Comparison of ENCODE assay signal across 16 cellular contexts in the genomic region with DNA sequence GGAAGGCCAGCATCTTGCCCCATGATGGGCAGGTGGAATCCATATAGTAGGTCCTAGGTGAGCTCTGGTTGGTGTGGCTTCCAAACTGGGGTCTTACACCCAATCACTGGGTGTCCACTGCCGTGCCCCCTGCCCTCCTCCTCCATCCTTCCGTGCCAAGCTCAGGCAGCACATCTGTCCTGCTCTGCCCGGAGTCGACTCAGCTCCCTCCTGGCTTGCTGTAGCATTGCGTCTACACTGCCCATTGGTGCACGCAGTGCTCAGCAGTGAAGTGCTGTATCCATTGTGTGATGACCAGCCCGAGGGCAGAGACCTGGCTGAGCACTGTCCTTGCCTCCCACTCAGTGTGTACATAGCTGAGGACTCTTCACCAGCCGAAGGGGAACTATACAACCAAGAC.
DNase-seq lines count a peak whose midpoint lies in the region; ATAC-seq and TF ChIP-seq lines count a peak whose summit lies in the region.
"Had no signal": no experiment of that assay in that cellular context is flagged by ENCODE, and none has a peak within 500 bp of the region (broad histone marks: within the 10 kb centered on the region; RNA-seq: fewer than 3 reads in every experiment).

No MANE protein-coding gene starts in this region.

- no peak overlapping the region for H3K27ac Mint-ChIP-seq in activated naive CD4-positive, alpha-beta T cell treated with anti-CD3 and anti-CD28 coated beads, Interleukin-2, amount 10 ng/mL, durations not matched to agents 7 days and 5 days
- H3K27ac Mint-ChIP-seq: HFFc6 had no signal

- H3K27me3 Mint-ChIP-seq in activated naive CD4-positive, alpha-beta T cell treated with anti-CD3 and anti-CD28 coated beads, Interleukin-2, amount 10 ng/mL, durations not matched to agents 7 days and 5 days = no peaks in the 10 kb centered on the region

- H3K4me1 ChIP-seq in BE2C (peaks cover 5% of the 10 kb centered on the region), osteoblast (ENCODE audit: insufficient read depth, low read length) (peaks cover 32% of the 10 kb centered on the region)
- H3K4me1 ChIP-seq: A549 had no signal

- DNase-seq in BE2C = no peak
- peak; percentile 35 for DNase-seq in NCI-H146 treated with DMSO at 0.1 percent for 48 hours (lab: John Stamatoyannopoulos, UW; ENCODE audit: unreplicated experiment)
- DNase-seq in dorsolateral prefrontal cortex = no peak
- DNase-seq in osteoblast (ENCODE audit: insufficient read length, low spot score, missing footprints) = no peak
- no peak for DNase-seq in sciatic nerve (ENCODE audit: low spot score)
- DNase-seq in activated naive CD4-positive, alpha-beta T cell treated with anti-CD3 and anti-CD28 coated beads, Interleukin-2, amount 10 ng/mL, durations not matched to agents 7 days and 5 days = no peak
- no peak for DNase-seq in dedifferentiated amniotic fluid mesenchymal stem cell (ENCODE audit: extremely low spot score)
- DNase-seq: COR-L47, EL, HFFc6, MG63, NCI-H187, NCI-H226 had no signal

- intact Hi-C loops in dorsolateral prefrontal cortex (cut with DNase I) (loop anchor here (2.0 to 10.0 kb wide), 3 partner anchors 145 to 178 kb away; partner anchors contain the start of gene ADAM12 (in 1 of the 2)), sciatic nerve (cut with DNase I) (no loop called here)

- H3K36me3 ChIP-seq in BE2C (no peaks in the 10 kb centered on the region), osteoblast (ENCODE audit: insufficient read depth, low read length) (peaks cover 18% of the 10 kb centered on the region)
- H3K36me3 ChIP-seq: MG63 had no signal

- H3K27me3 ChIP-seq in BE2C (no peaks in the 10 kb centered on the region), dorsolateral prefrontal cortex (no peaks in the 10 kb centered on the region), osteoblast (ENCODE audit: insufficient read depth, low read length) (no peaks in the 10 kb centered on the region)
- H3K27me3 ChIP-seq: MG63 had no signal

- H3K27ac ChIP-seq in dorsolateral prefrontal cortex (peak overlapping the region in 55 of 59 donors; percentile 17 to 89 (median 76)), osteoblast (ENCODE audit: low read depth, low read length) (peak overlapping the region; percentile 30)
- H3K27ac ChIP-seq: A549, SK-N-MC had no signal

- no peak for ATAC-seq in sciatic nerve
- ATAC-seq: A549 had no signal

- no peak overlapping the region for H3K4me3 Mint-ChIP-seq in activated naive CD4-positive, alpha-beta T cell treated with anti-CD3 and anti-CD28 coated beads, Interleukin-2, amount 10 ng/mL, durations not matched to agents 7 days and 5 days
- H3K4me3 Mint-ChIP-seq: CD14-positive monocyte, HFFc6 had no signal

- peaks cover 14% of the 10 kb centered on the region for H3K9me3 Mint-ChIP-seq in activated naive CD4-positive, alpha-beta T cell treated with anti-CD3 and anti-CD28 coated beads, Interleukin-2, amount 10 ng/mL, durations not matched to agents 7 days and 5 days
- H3K9me3 Mint-ChIP-seq: HFFc6 had no signal

- no peaks in the 10 kb centered on the region for H4K20me1 ChIP-seq in osteoblast (ENCODE audit: insufficient read depth, low read length)

- CTCF ChIA-PET in activated naive CD4-positive, alpha-beta T cell treated with anti-CD3 and anti-CD28 coated beads, Interleukin-2, amount 10 ng/mL, durations not matched to agents 7 days and 5 days (lab: Charles Lee) = interaction anchor here (0.6 kb wide), 1 partner anchor 28 kb away, joined by 4 read pairs; no protein-coding TSS in a partner anchor

- H3K4me3 ChIP-seq in BE2C (ENCODE audit: low read depth, low read length) (no peak overlapping the region), dorsolateral prefrontal cortex (no peak overlapping the region), osteoblast (ENCODE audit: insufficient read depth, low read length) (no peak overlapping the region)
- H3K4me3 ChIP-seq: A549, MG63, SK-N-MC had no signal

- no peaks in the 10 kb centered on the region for H3K4me1 Mint-ChIP-seq in activated naive CD4-positive, alpha-beta T cell treated with anti-CD3 and anti-CD28 coated beads, Interleukin-2, amount 10 ng/mL, durations not matched to agents 7 days and 5 days
- H3K4me1 Mint-ChIP-seq: CD14-positive monocyte had no signal

- H3K4me2 ChIP-seq in osteoblast (ENCODE audit: insufficient read depth, low read length) = no peak overlapping the region
- H3K4me2 ChIP-seq: A549 had no signal

- 0 out of 2 replicates have a peak, but pooled peaks have one; percentile 1 for TF ChIP-seq CTCF in BE2C (IDR thresholded peaks at IDR 0.05; ENCODE audit: low read depth, low read length)
- TF ChIP-seq CTCF in dorsolateral prefrontal cortex (IDR thresholded peaks at IDR 0.05 in 54 of 56, conservative IDR thresholded peaks at IDR 0.05 in 2 of 56; ENCODE audit: low read depth in 1 of 56, partially characterized antibody in 56 of 56) = no peak
- TF ChIP-seq CTCF in osteoblast (IDR thresholded peaks at IDR 0.05; ENCODE audit: extremely low read depth, low read depth, low read length) = no peak

- H3K9me3 ChIP-seq in BE2C = no peaks in the 10 kb centered on the region
- H3K9me3 ChIP-seq in osteoblast (ENCODE audit: low read depth, low read length) = no peaks in the 10 kb centered on the region
- H3K9me3 ChIP-seq: A549, MG63 had no signal

- no peaks in the 10 kb centered on the region for H3K36me3 Mint-ChIP-seq in activated naive CD4-positive, alpha-beta T cell treated with anti-CD3 and anti-CD28 coated beads, Interleukin-2, amount 10 ng/mL, durations not matched to agents 7 days and 5 days
- H3K36me3 Mint-ChIP-seq: CD14-positive monocyte had no signal

- H3K79me2 ChIP-seq in osteoblast (ENCODE audit: insufficient read depth, low read length) = peaks cover 61% of the 10 kb centered on the region

- no peak overlapping the region for H2AFZ ChIP-seq in osteoblast (ENCODE audit: low read length)
